In genomic region chr17:50680543-50681259, GRCh38 we compare ENCODE assay signal across 5 cellular contexts. TPM values are rescaled to one million over a fixed set of nuclear protein-coding genes. Genes with fewer than 3 reads are reported as not detected.
"Had no signal": no experiment of that assay in that cellular context is flagged by ENCODE, and none has a peak within 500 bp of the region (broad histone marks: within the 10 kb centered on the region; RNA-seq: fewer than 3 reads in every experiment).

No MANE protein-coding gene starts in this region.

RNA-seq across cellular contexts. Expression of gene ABCC3, which starts 46.0 kb away (rescaled TPM):
- total RNA-seq: activated CD4-positive, alpha-beta memory T cell treated with anti-CD3 and anti-CD28 coated beads for 36 hours; activated CD4-positive, alpha-beta T cell treated with anti-CD3 and anti-CD28 coated beads for 36 hours; activated CD8-positive, alpha-beta memory T cell treated with anti-CD3 and anti-CD28 coated beads, Interleukin-2, amount 10 ng/mL, durations not matched to agents 7 days and 5 days; activated naive CD4-positive, alpha-beta T cell treated with anti-CD3 and anti-CD28 coated beads for 36 hours; activated T-helper 2 cell treated with anti-CD3 and anti-CD28 coated beads, Interferon-gamma antibody, Interleukin-2, Interleukin-4, amounts not matched to agents 10 μg/mL and 5 μg/mL and 100 μg/mL, durations not matched to agents 14 hours and 24 hours and 36 hours had no signal
